Comparison of ENCODE assay signal across 22 cellular contexts in the genomic region with DNA sequence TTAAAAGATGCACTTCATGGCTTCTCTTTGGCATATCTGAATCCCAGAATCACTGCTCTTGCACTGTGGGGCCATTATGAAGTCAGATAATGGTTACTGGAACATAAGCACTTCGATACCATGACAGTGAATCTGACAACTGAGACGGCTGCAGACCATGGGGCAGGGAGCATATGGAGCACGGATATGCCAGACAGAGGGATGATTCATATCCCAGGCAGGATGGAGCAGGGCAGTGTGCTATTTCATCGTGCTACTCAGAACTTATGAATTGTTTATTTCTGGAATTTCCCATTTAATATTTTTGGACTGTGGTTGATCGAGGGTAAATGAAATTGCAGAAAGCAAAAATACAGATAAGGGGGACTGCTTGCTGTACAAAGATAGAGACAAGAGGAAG.
DNase-seq lines count a peak whose midpoint lies in the region; ATAC-seq and TF ChIP-seq lines count a peak whose summit lies in the region.
"Had no signal": no experiment of that assay in that cellular context is flagged by ENCODE, and none has a peak within 500 bp of the region (broad histone marks: within the 10 kb centered on the region; RNA-seq: fewer than 3 reads in every experiment).

No MANE protein-coding gene starts in this region.

- no peaks in the 10 kb centered on the region for H3F3A ChIP-seq in neural progenitor cell (ENCODE audit: low read depth)

- H3K27me3 Mint-ChIP-seq in neural progenitor cell (ENCODE audit: insufficient read depth, low read depth): peaks cover 4% of the 10 kb centered on the region
- peaks cover 77% of the 10 kb centered on the region for H3K27me3 Mint-ChIP-seq in CD4-positive, alpha-beta T cell

- no peak overlapping the region for H3K4me3 ChIP-seq in thoracic aorta
- H3K4me3 ChIP-seq in neural progenitor cell: no peak overlapping the region
- H3K4me3 ChIP-seq: body of pancreas, skin epidermis, tibial artery had no signal

- POLR2A ChIA-PET in CD4-positive, alpha-beta T cell (lab: Charles Lee): no interaction called here

- H3K36me3 Mint-ChIP-seq in neural progenitor cell: no peaks in the 10 kb centered on the region
- no peaks in the 10 kb centered on the region for H3K36me3 Mint-ChIP-seq in CD4-positive, alpha-beta T cell (ENCODE audit: low read depth)
- H3K36me3 Mint-ChIP-seq: CD4-positive, alpha-beta memory T cell had no signal

- H3K9me3 ChIP-seq in thoracic aorta: no peaks in the 10 kb centered on the region
- H3K9me3 ChIP-seq in neural progenitor cell (ENCODE audit: low read depth): no peaks in the 10 kb centered on the region
- H3K9me3 ChIP-seq in CD4-positive, alpha-beta T cell (ENCODE audit: control insufficient read depth, low read length): no peaks in the 10 kb centered on the region
- H3K9me3 ChIP-seq: body of pancreas, tibial artery had no signal

- no peak overlapping the region for H3K27ac Mint-ChIP-seq in neural progenitor cell
- H3K27ac Mint-ChIP-seq in CD4-positive, alpha-beta T cell: no peak overlapping the region
- H3K27ac Mint-ChIP-seq: activated CD4-positive, alpha-beta T cell treated with anti-CD3 and anti-CD28 coated beads, Interleukin-2, amount 10 ng/mL, durations not matched to agents 7 days and 5 days; CD4-positive, alpha-beta memory T cell had no signal

- peaks cover 1% of the 10 kb centered on the region for H3K4me1 Mint-ChIP-seq in neural progenitor cell
- H3K4me1 Mint-ChIP-seq in CD4-positive, alpha-beta T cell (ENCODE audit: low read depth): no peaks in the 10 kb centered on the region
- H3K4me1 Mint-ChIP-seq: activated CD4-positive, alpha-beta T cell treated with anti-CD3 and anti-CD28 coated beads, Interleukin-2, amount 10 ng/mL, durations not matched to agents 7 days and 5 days; CD4-positive, alpha-beta memory T cell had no signal

- ATAC-seq in SK-N-SH treated with all-trans-retinoic acid at 6 μM for 48 hours: peak; percentile 97
- ATAC-seq in thoracic aorta (ENCODE audit: insufficient number of reproducible peaks, low FRiP score, low read depth): peak; percentile 50
- no peak for ATAC-seq in CD4-positive, alpha-beta T cell (ENCODE audit: poor library complexity)
- ATAC-seq: body of pancreas, left ventricle myocardium superior had no signal

- H3K4me1 ChIP-seq in thoracic aorta (ENCODE audit: control insufficient read depth in 1 of 2, low read depth in 2 of 2): peaks cover 0 to 4% of the 10 kb centered on the region in 2 donors
- H3K4me1 ChIP-seq in neural progenitor cell: no peaks in the 10 kb centered on the region
- H3K4me1 ChIP-seq: body of pancreas, parathyroid adenoma, tibial artery had no signal

- no peak overlapping the region for H2AFZ ChIP-seq in neural progenitor cell (replicated peaks)
- H2AFZ ChIP-seq: parathyroid adenoma had no signal

- H3K9me3 Mint-ChIP-seq in neural progenitor cell: no peaks in the 10 kb centered on the region
- no peaks in the 10 kb centered on the region for H3K9me3 Mint-ChIP-seq in CD4-positive, alpha-beta T cell
- H3K9me3 Mint-ChIP-seq: activated CD4-positive, alpha-beta T cell treated with anti-CD3 and anti-CD28 coated beads, Interleukin-2, amount 10 ng/mL, durations not matched to agents 7 days and 5 days; CD4-positive, alpha-beta memory T cell had no signal

- H3K4me2 ChIP-seq in neural progenitor cell: no peak overlapping the region

- H3K79me2 ChIP-seq in neural progenitor cell (ENCODE audit: low read depth): no peaks in the 10 kb centered on the region
- H3K79me2 ChIP-seq: parathyroid adenoma had no signal

- intact Hi-C loops in CD4-positive, alpha-beta T cell (cut with DNase I, micrococcal nuclease): no loop called here

- H4K20me1 ChIP-seq in neural progenitor cell (ENCODE audit: low read depth): no peaks in the 10 kb centered on the region

- H3K4me3 Mint-ChIP-seq in neural progenitor cell: no peak overlapping the region
- no peak overlapping the region for H3K4me3 Mint-ChIP-seq in CD4-positive, alpha-beta T cell
- H3K4me3 Mint-ChIP-seq: activated CD4-positive, alpha-beta T cell treated with anti-CD3 and anti-CD28 coated beads, Interleukin-2, amount 10 ng/mL, durations not matched to agents 7 days and 5 days; CD4-positive, alpha-beta memory T cell had no signal

- H3K27ac ChIP-seq in thoracic aorta (no peak overlapping the region), neural progenitor cell (no peak overlapping the region)
- no peak overlapping the region for H3K27ac ChIP-seq in CD4-positive, alpha-beta T cell (ENCODE audit: low read depth, low read length)
- H3K27ac ChIP-seq: 22Rv1, body of pancreas, parathyroid adenoma, skin epidermis, tibial artery had no signal

- CTCF ChIA-PET in CD4-positive, alpha-beta T cell (lab: Charles Lee): no interaction called here

- DNase-seq in DMS 273 (lab: John Stamatoyannopoulos, UW; ENCODE audit: unreplicated experiment) (peak; percentile 12), DMS 273 treated with DMSO at 0.1 percent for 48 hours (lab: John Stamatoyannopoulos, UW) (no peak), fibroblast of gingiva (ENCODE audit: low read depth) (peak; percentile 9), thoracic aorta (ENCODE audit: low spot score) (no peak), medulla oblongata (ENCODE audit: extremely low spot score) (no peak), neural progenitor cell (ENCODE audit: low spot score) (no peak)
- DNase-seq in CD4-positive, alpha-beta T cell: no peak
- DNase-seq: activated CD4-positive, alpha-beta T cell treated with anti-CD3 and anti-CD28 coated beads, Interleukin-2, amount 10 ng/mL, durations not matched to agents 7 days and 5 days; activated naive CD4-positive, alpha-beta T cell treated with Interleukin-2 at 50 U/mL for 16 hours; activated T-cell treated with anti-CD3 and anti-CD28 coated beads for 4 hours; body of pancreas; CD4-positive, alpha-beta memory T cell; KG1; left ventricle myocardium superior; NCI-H1436; NCI-H446; T1000; tibial artery had no signal

- H3K36me3 ChIP-seq in thoracic aorta: no peaks in the 10 kb centered on the region
- no peaks in the 10 kb centered on the region for H3K36me3 ChIP-seq in neural progenitor cell
- H3K36me3 ChIP-seq: tibial artery had no signal

- H3K27me3 ChIP-seq in thoracic aorta (replicated peaks; ENCODE audit: insufficient read depth) (no peaks in the 10 kb centered on the region), neural progenitor cell (no peaks in the 10 kb centered on the region)
- peaks cover 11% of the 10 kb centered on the region for H3K27me3 ChIP-seq in CD4-positive, alpha-beta T cell (ENCODE audit: control insufficient read depth, insufficient read depth, low read length)
- H3K27me3 ChIP-seq: body of pancreas, tibial artery had no signal

- H3K9ac ChIP-seq in neural progenitor cell: no peak overlapping the region
- H3K9ac ChIP-seq: parathyroid adenoma had no signal

- TF ChIP-seq CTCF in thoracic aorta (IDR thresholded peaks at IDR 0.05): no peak
- TF ChIP-seq CTCF in neural progenitor cell (IDR thresholded peaks at IDR 0.05): no peak
- TF ChIP-seq CTCF in CD4-positive, alpha-beta T cell (IDR thresholded peaks at IDR 0.05): no peak

TF ChIP-seq in SK-N-SH treated with all-trans-retinoic acid at 6 μM for 48 hours, 23 proteins besides CTCF, POLR2A, EP300 and RAD21 (continues in another document):
- TF ChIP-seq TSHZ2 (CRISPR knock-in tag; IDR thresholded peaks at IDR 0.05): no peak
- no peak for TF ChIP-seq CSDC2 (CRISPR knock-in tag; IDR thresholded peaks at IDR 0.05)
- no peak for TF ChIP-seq ZNF565 (CRISPR knock-in tag; conservative IDR thresholded peaks at IDR 0.05; ENCODE audit: low read depth)
- no peak for TF ChIP-seq GLIS3 (CRISPR knock-in tag; IDR thresholded peaks at IDR 0.05)
- no peak for TF ChIP-seq ESRRG (CRISPR knock-in tag; IDR thresholded peaks at IDR 0.05)
- no peak for TF ChIP-seq PATZ1 (CRISPR knock-in tag; IDR thresholded peaks at IDR 0.05; ENCODE audit: borderline replicate concordance)
- TF ChIP-seq ARNTL (CRISPR knock-in tag; IDR thresholded peaks at IDR 0.05; ENCODE audit: borderline replicate concordance, low read depth): no peak

Comparison
In these comparisons a context has a peak if more than half of its experiments do, and no peak if none do; other contexts are left out.
1. DNase-seq: peak in DMS 273 (single experiment) and fibroblast of gingiva (single experiment); none in DMS 273 treated with DMSO at 0.1 percent for 48 hours (single experiment), thoracic aorta (single experiment), medulla oblongata (single experiment), neural progenitor cell (single experiment) and CD4-positive, alpha-beta T cell (0 of 10).